8 cellular contexts compared by ENCODE assay signal in the genomic region with DNA sequence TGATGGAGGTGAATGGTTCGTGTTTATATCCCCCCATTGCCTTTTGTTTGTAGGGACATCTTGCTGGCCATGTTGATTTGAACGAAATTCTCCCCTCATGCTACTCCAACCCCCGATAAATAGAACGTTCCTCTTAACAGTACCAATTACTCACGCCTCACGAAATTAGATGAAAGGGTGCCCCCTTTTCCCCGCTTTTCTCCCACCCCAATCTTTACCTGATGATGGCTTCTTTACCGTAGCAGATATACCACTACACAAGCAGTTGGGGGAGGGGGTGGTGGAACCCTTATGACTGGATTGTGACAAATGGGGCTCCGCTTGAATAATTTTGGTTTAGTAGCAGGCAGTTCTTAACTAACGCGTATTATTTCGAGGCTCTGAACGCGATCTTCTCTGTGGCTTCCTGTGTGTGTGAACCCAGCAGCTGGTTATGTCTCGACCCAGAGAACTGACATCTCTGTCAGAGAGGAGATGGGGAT. TPM values are rescaled to one million over a fixed set of nuclear protein-coding genes. Genes with fewer than 3 reads are reported as not detected.
DNase-seq lines count a peak whose midpoint lies in the region; ATAC-seq, FAIRE-seq and TF ChIP-seq lines count a peak whose summit lies in the region.

No MANE protein-coding gene starts in this region.

- TF ChIP-seq CTCF in A549 (IDR thresholded peaks at IDR 0.05) (no peak), HL-60 (IDR thresholded peaks at IDR 0.05; ENCODE audit: insufficient read depth, low read length) (no peak), adrenal gland (IDR thresholded peaks at IDR 0.05) (no peak)

- no peaks in the 10 kb centered on the region for H3K27me3 ChIP-seq in HL-60 (ENCODE audit: insufficient read depth, poor library complexity, severe bottlenecking)
- no peaks in the 10 kb centered on the region for H3K27me3 ChIP-seq in adrenal gland

- intact Hi-C loops in adrenal gland (cut with DNase I): loop anchor here (10.0 kb wide), 3 partner anchors 60 to 190 kb away; no protein-coding TSS in a partner anchor

- no peak for TF ChIP-seq EP300 in A549 (IDR thresholded peaks at IDR 0.05)

- DNase-seq in A549 (ENCODE audit: low read depth in 1 of 2, low spot score in 1 of 2) (peak in 1 of 2 experiments; percentile 29), HL-60 (ENCODE audit: low read depth in 1 of 2, low spot score in 1 of 2) (peak in 1 of 2 experiments; percentile 37), SW480 (ENCODE audit: low spot score) (peak; percentile 74), adrenal gland (peak in 5 of 7 donors; percentile 37 to 63 (median 53)), hippocampal formation (lab: John Stamatoyannopoulos, UW) (peak; percentile 3 to 22), skeletal muscle cell (ENCODE audit: low read depth) (no peak)

- WGBS in A549 (ENCODE audit: missing lambda C conversion rate): 9% methylated on average over 15 of the region's 15 CpGs
- 0 to 1% (median 0%) methylated on average over 15 of the region's 15 CpGs for WGBS in adrenal gland, 4 donors

- peak overlapping the region; percentile 90 for H3K4me3 ChIP-seq in A549
- peak overlapping the region; percentile 90 for H3K4me3 ChIP-seq in HL-60 (replicated peaks; ENCODE audit: insufficient read depth, low read length)
- peak overlapping the region; percentile 97 to 100 (median 98) for H3K4me3 ChIP-seq in adrenal gland
- H3K4me3 ChIP-seq in skeletal muscle cell (ENCODE audit: low read depth, low read length): peak overlapping the region; percentile 77

- no peaks in the 10 kb centered on the region for H3K9me3 ChIP-seq in A549
- no peaks in the 10 kb centered on the region for H3K9me3 ChIP-seq in adrenal gland (replicated peaks in 1 of 3)

- no peak for TF ChIP-seq POLR2A in A549 (IDR thresholded peaks at IDR 0.05; ENCODE audit: low read length)
- peak in 1 of 2 donors; percentile 17 for TF ChIP-seq POLR2A in adrenal gland (IDR thresholded peaks at IDR 0.05)

- H3K36me3 ChIP-seq in adrenal gland (replicated peaks in 1 of 2): no peaks in the 10 kb centered on the region

- no peak for FAIRE-seq in A549 (lab: Jason Lieb, UNC)

- POLR2A ChIA-PET in A549 (lab: Yijun Ruan, JAX): interaction anchor here (0.7 to 2.3 kb wide), 5 partner anchors 57 to 192 kb away, joined by 4 to 29 read pairs (median 8); no protein-coding TSS in a partner anchor

- H3K27ac ChIP-seq in A549 (peak overlapping the region; percentile 91 to 96), HL-60 (replicated peaks) (peak overlapping the region; percentile 88), adrenal gland (peak overlapping the region; percentile 66 to 98 (median 95))

- CTCF ChIA-PET in A549 (lab: Yijun Ruan, JAX): interaction anchor here (0.9 to 2.8 kb wide), 5 partner anchors 25 to 192 kb away, joined by 3 to 17 read pairs (median 5); no protein-coding TSS in a partner anchor

- peaks cover 32% of the 10 kb centered on the region for H3K4me1 ChIP-seq in A549
- H3K4me1 ChIP-seq in adrenal gland (replicated peaks in 1 of 2): peaks cover 11 to 34% of the 10 kb centered on the region in 2 donors

- no peak for TF ChIP-seq RAD21 in A549 (conservative IDR thresholded peaks at IDR 0.05 in 1 of 2, IDR thresholded peaks at IDR 0.05 in 1 of 2)

- H3K4me2 ChIP-seq in A549: peak overlapping the region; percentile 88

- ATAC-seq in A549 (peak in 1 of 2 experiments; percentile 4; a peak in 1 of 6 replicates), GM18909 (IDR thresholded peaks at IDR 0.05; ENCODE audit: poor library complexity, unreplicated experiment) (peak; percentile 32), HG03442 (IDR thresholded peaks at IDR 0.05; ENCODE audit: unreplicated experiment) (no peak)

TF ChIP-seq in A549, 52 proteins besides CTCF, POLR2A, EP300 and RAD21:
- TF ChIP-seq, protein P1, sequence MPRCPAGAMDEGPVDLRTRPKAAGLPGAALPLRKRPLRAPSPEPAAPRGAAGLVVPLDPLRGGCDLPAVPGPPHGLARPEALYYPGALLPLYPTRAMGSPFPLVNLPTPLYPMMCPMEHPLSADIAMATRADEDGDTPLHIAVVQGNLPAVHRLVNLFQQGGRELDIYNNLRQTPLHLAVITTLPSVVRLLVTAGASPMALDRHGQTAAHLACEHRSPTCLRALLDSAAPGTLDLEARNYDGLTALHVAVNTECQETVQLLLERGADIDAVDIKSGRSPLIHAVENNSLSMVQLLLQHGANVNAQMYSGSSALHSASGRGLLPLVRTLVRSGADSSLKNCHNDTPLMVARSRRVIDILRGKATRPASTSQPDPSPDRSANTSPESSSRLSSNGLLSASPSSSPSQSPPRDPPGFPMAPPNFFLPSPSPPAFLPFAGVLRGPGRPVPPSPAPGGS (IDR thresholded peaks at IDR 0.05): no peak
- TF ChIP-seq CBX8 (IDR thresholded peaks at IDR 0.05): no peak
- no peak for TF ChIP-seq ZNF302 (CRISPR knock-in tag; IDR thresholded peaks at IDR 0.05)
- TF ChIP-seq, protein P2, sequence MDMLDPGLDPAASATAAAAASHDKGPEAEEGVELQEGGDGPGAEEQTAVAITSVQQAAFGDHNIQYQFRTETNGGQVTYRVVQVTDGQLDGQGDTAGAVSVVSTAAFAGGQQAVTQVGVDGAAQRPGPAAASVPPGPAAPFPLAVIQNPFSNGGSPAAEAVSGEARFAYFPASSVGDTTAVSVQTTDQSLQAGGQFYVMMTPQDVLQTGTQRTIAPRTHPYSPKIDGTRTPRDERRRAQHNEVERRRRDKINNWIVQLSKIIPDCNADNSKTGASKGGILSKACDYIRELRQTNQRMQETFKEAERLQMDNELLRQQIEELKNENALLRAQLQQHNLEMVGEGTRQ (IDR thresholded peaks at IDR 0.05): no peak
- TF ChIP-seq HEYL (CRISPR knock-in tag; IDR thresholded peaks at IDR 0.05): no peak
- no peak for TF ChIP-seq MAX (IDR thresholded peaks at IDR 0.05)
- no peak for TF ChIP-seq BHLHE40 (IDR thresholded peaks at IDR 0.05; ENCODE audit: low read depth, low read length)
TF ChIP-seq in A549: peak in this region for 0.

RNA-seq across cellular contexts. Expression of gene PIAS1, which starts 1.1 kb away (rescaled TPM):
- 49.5 and 53.7 TPM in 2 replicates for polyA plus RNA-seq in A549 (2011; rRNA removed)
- 15.7 and 16.1 TPM in 2 replicates for polyA plus RNA-seq in A549 (2012; cell fraction: cytosol; rRNA removed)
- 17.4 and 24.2 TPM in 2 replicates for polyA plus RNA-seq in A549 (2012; cell fraction: nucleus; rRNA removed)
- polyA plus RNA-seq in A549 (2017; fragmentation: RNase III; extraction: RNeasy Plus Mini Kit Qiagen cat#74134 plus additional on column Dnase treatment): 18.0 to 23.2 TPM (median 21.4 TPM) in 3 replicates
- polyA minus RNA-seq in A549 (2011; rRNA and poly(A)+ RNA removed): 97.3 and 119 TPM in 2 replicates
- total RNA-seq in adrenal gland: 10 to 100 TPM; 23.3 to 60.0 (median 38.8) TPM
- polyA plus RNA-seq in adrenal gland: 10 to 100 TPM; 12.7 to 39.2 (median 32.9) TPM
